16 cellular contexts compared by ENCODE assay signal in the genomic region with DNA sequence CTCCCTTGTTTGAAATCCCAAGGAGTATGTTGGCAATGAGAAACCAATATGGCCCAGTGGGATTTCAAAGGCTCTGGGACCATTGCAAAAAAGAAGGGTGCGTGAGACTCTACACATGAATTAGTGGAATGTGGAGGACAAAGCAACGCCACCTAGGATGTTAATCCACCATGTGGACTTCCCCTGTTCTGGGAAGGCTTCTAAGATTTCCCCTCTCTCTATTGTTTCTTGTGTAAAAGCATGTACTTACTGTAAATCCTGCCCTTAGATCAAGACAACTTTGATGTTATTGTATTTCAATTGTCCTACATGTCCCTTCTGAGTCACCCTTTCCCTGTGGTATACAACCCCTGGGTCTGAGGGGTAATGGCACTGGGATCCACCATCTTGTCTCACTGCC.
"Had no signal": no experiment of that assay in that cellular context is flagged by ENCODE, and none has a peak within 500 bp of the region (broad histone marks: within the 10 kb centered on the region; RNA-seq: fewer than 3 reads in every experiment).

No MANE protein-coding gene starts in this region.

- H3K36me3 Mint-ChIP-seq: naive thymus-derived CD8-positive, alpha-beta T cell had no signal

- H3K9me3 ChIP-seq: esophagus squamous epithelium, gastroesophageal sphincter, mucosa of descending colon, pancreas had no signal

- H3K27ac ChIP-seq: esophagus squamous epithelium, gastroesophageal sphincter, pancreas had no signal

- H3K4me3 Mint-ChIP-seq: dendritic cell treated with granulocyte-macrophage colony-stimulating factor and Interleukin-4, amounts not matched to agents 40 ng/mL and 50 ng/mL, for 4 days; effector memory CD8-positive, alpha-beta T cell had no signal

- H3K4me1 ChIP-seq: pancreas had no signal

- H3K27me3 ChIP-seq: gastroesophageal sphincter, pancreas had no signal

- H3K27ac Mint-ChIP-seq: dendritic cell treated with granulocyte-macrophage colony-stimulating factor and Interleukin-4, amounts not matched to agents 40 ng/mL and 50 ng/mL, for 4 days; progenitor cell of endocrine pancreas had no signal

- H3K27me3 Mint-ChIP-seq: naive thymus-derived CD8-positive, alpha-beta T cell; progenitor cell of endocrine pancreas had no signal

- H3K36me3 ChIP-seq: esophagus squamous epithelium, gastroesophageal sphincter, pancreas had no signal

- DNase-seq: effector memory CD8-positive, alpha-beta T cell; esophagus squamous epithelium; foreskin fibroblast; mammary epithelial cell; mucosa of descending colon; naive thymus-derived CD8-positive, alpha-beta T cell; occipital lobe; pancreas; right cardiac atrium; small intestine; stimulated activated CD4-positive, alpha-beta T cell treated with anti-CD3 and anti-CD28 coated beads, Interleukin-12 subunit alpha, Interleukin-12 subunit beta, amount 100 ng/mL, for 4 hours; stimulated activated naive CD4-positive, alpha-beta T cell treated with Interleukin-2 at 50 U/mL for 16 hours; trophoblast cell had no signal

- H3K9me3 Mint-ChIP-seq: dendritic cell treated with granulocyte-macrophage colony-stimulating factor and Interleukin-4, amounts not matched to agents 40 ng/mL and 50 ng/mL, for 4 days; effector memory CD8-positive, alpha-beta T cell; naive thymus-derived CD8-positive, alpha-beta T cell had no signal

- H3K4me3 ChIP-seq: esophagus squamous epithelium, gastroesophageal sphincter, mucosa of descending colon, pancreas had no signal
